ENCODE assay signal across 24 cellular contexts in the genomic region with DNA sequence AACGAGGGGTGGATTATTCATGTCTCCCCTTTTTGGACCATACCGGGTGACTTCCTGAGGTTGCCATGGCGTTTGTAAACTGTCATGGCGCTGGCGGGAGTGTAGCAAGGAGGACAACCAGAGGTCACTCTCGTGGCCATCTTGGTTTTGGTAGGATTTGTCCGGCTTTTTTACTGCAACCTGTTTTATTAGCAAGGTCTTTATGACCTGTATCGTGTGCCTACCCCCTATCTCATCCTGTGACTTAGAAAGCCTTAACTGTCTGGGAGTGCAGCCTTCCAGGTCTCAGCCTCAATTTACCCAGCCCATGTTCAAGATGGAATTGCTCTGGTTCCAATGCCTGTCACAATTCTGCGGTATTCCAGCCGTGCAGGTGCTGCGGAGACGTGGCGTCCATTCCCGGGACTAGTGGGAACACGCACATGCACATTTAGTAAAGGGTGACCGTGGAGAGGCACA. TPM values are rescaled to one million over a fixed set of nuclear protein-coding genes. Genes with fewer than 3 reads are reported as not detected.
"Had no signal": no experiment of that assay in that cellular context is flagged by ENCODE, and none has a peak within 500 bp of the region (broad histone marks: within the 10 kb centered on the region; RNA-seq: fewer than 3 reads in every experiment).

No MANE protein-coding gene starts in this region.

- H3K36me3 ChIP-seq: esophagus squamous epithelium, heart right ventricle, left lung, neural progenitor cell, spleen, thoracic aorta, tibial nerve, vagina had no signal

- H3K9ac ChIP-seq: neural progenitor cell, parathyroid adenoma had no signal

- H2AFZ ChIP-seq: neural progenitor cell, parathyroid adenoma had no signal

- DNase-seq: cortex of kidney; effector memory CD8-positive, alpha-beta T cell; erythroblast; esophagus squamous epithelium; foreskin melanocyte; glutamatergic neuron; heart right ventricle; hippocampal formation; left cardiac atrium; left lung; midbrain; naive thymus-derived CD4-positive, alpha-beta T cell; spleen; stimulated activated CD4-positive, alpha-beta T cell treated with anti-CD3 and anti-CD28 coated beads, Interleukin-4, amount 100 ng/mL, for 4 hours; stimulated activated naive CD8-positive, alpha-beta T cell treated with anti-CD3 and anti-CD28 coated beads, Interleukin-15, Interleukin-2, amounts not matched to agents 100 U/mL and 50 U/mL, for 24 hours had no signal

- H3K79me2 ChIP-seq: parathyroid adenoma had no signal

- H3K4me3 ChIP-seq: esophagus squamous epithelium, heart right ventricle, left lung, neural progenitor cell, thoracic aorta, tibial nerve, vagina had no signal

- FAIRE-seq: endometrium, islet of Langerhans had no signal

- ATAC-seq: effector memory CD8-positive, alpha-beta T cell; naive thymus-derived CD4-positive, alpha-beta T cell; stimulated activated memory B cell treated with anti-CD40 and anti-IgM and Interleukin-4, amounts not matched to agents 10 μg/mL and 1 μg/mL and 100 μg/mL, for 72 hours; stimulated activated naive CD8-positive, alpha-beta T cell treated with anti-CD3 and anti-CD28 coated beads, Interleukin-15, Interleukin-2, amounts not matched to agents 100 U/mL and 50 U/mL, for 24 hours had no signal

- H3K4me2 ChIP-seq: neural progenitor cell had no signal

- H3K27me3 ChIP-seq: tibial nerve, vagina had no signal

- H3K4me1 ChIP-seq: left lung, parathyroid adenoma had no signal

- H3K27ac ChIP-seq: esophagus squamous epithelium, heart right ventricle, left lung, neural progenitor cell, parathyroid adenoma, spleen, thoracic aorta, tibial nerve, vagina had no signal

- H3K9me3 ChIP-seq: esophagus squamous epithelium, heart right ventricle, thoracic aorta, tibial nerve, vagina had no signal

RNA-seq across cellular contexts. Expression of a gene that starts 44.1 kb away (rescaled TPM):
- total RNA-seq: progenitor cell of endocrine pancreas had no signal
